8 cellular contexts compared by ENCODE assay signal in genomic region chr13:26037302-26037701, GRCh38. TPM values are rescaled to one million over a fixed set of nuclear protein-coding genes. Genes with fewer than 3 reads are reported as not detected.
DNase-seq lines count a peak whose midpoint lies in the region; TF ChIP-seq lines count a peak whose summit lies in the region.

No MANE protein-coding gene starts in this region.

- H3K9me3 ChIP-seq in neural progenitor cell (ENCODE audit: low read depth), result no peaks in the 10 kb centered on the region
- H3K9me3 ChIP-seq in effector memory CD4-positive, alpha-beta T cell (ENCODE audit: control insufficient read depth, low read length), result no peaks in the 10 kb centered on the region

- DNase-seq in DMS53 (lab: John Stamatoyannopoulos, UW) (peak; percentile 62), DMS53 treated with DMSO at 0.1 percent for 48 hours (lab: John Stamatoyannopoulos, UW; ENCODE audit: unreplicated experiment) (no peak), NCI-H1092 treated with DMSO at 0.1 percent for 48 hours (lab: John Stamatoyannopoulos, UW) (peak; percentile 31), dermis blood vessel endothelial cell (peak; percentile 56), neural progenitor cell (ENCODE audit: low spot score) (peak; percentile 84), DMS153 (lab: John Stamatoyannopoulos, UW) (no peak), NCI-H146 treated with DMSO at 0.1 percent for 48 hours (lab: John Stamatoyannopoulos, UW; ENCODE audit: unreplicated experiment) (no peak)
- no peak for DNase-seq in effector memory CD4-positive, alpha-beta T cell

- H3K36me3 Mint-ChIP-seq in neural progenitor cell, result no peaks in the 10 kb centered on the region

- no peak overlapping the region for H2AFZ ChIP-seq in neural progenitor cell (replicated peaks)

- no peaks in the 10 kb centered on the region for H3K79me2 ChIP-seq in neural progenitor cell (ENCODE audit: low read depth)

- peak; percentile 80 for TF ChIP-seq CTCF in neural progenitor cell (IDR thresholded peaks at IDR 0.05)

- H3K4me3 Mint-ChIP-seq in neural progenitor cell, result no peak overlapping the region

- H3K4me1 ChIP-seq in neural progenitor cell, result peaks cover 10% of the 10 kb centered on the region
- no peaks in the 10 kb centered on the region for H3K4me1 ChIP-seq in effector memory CD4-positive, alpha-beta T cell (ENCODE audit: control insufficient read depth, insufficient read depth, low read length, poor library complexity, severe bottlenecking)

- peaks cover 19% of the 10 kb centered on the region for H3F3A ChIP-seq in neural progenitor cell (ENCODE audit: low read depth)

- no peak overlapping the region for H3K4me2 ChIP-seq in neural progenitor cell

- no peaks in the 10 kb centered on the region for H3K27me3 ChIP-seq in neural progenitor cell
- H3K27me3 ChIP-seq in effector memory CD4-positive, alpha-beta T cell (replicated peaks; ENCODE audit: control insufficient read depth, insufficient read depth, low read length, poor library complexity, severe bottlenecking), result no peaks in the 10 kb centered on the region

- no peak overlapping the region for H3K27ac ChIP-seq in neural progenitor cell
- no peak overlapping the region for H3K27ac ChIP-seq in effector memory CD4-positive, alpha-beta T cell (ENCODE audit: insufficient read depth, low read length, poor library complexity, severe bottlenecking)

- H3K27me3 Mint-ChIP-seq in neural progenitor cell (ENCODE audit: insufficient read depth, low read depth), result peaks cover 4% of the 10 kb centered on the region

- no peaks in the 10 kb centered on the region for H3K36me3 ChIP-seq in neural progenitor cell
- H3K36me3 ChIP-seq in effector memory CD4-positive, alpha-beta T cell (ENCODE audit: control insufficient read depth, insufficient read depth, low read length), result no peaks in the 10 kb centered on the region

- H3K4me1 Mint-ChIP-seq in neural progenitor cell, result no peaks in the 10 kb centered on the region

- H3K27ac Mint-ChIP-seq in neural progenitor cell, result no peak overlapping the region

- no peak overlapping the region for H3K4me3 ChIP-seq in neural progenitor cell
- no peak overlapping the region for H3K4me3 ChIP-seq in effector memory CD4-positive, alpha-beta T cell (ENCODE audit: insufficient read depth, low read depth, low read length, poor library complexity, severe bottlenecking)

- peaks cover 12% of the 10 kb centered on the region for H4K20me1 ChIP-seq in neural progenitor cell (ENCODE audit: low read depth)

- H3K9me3 Mint-ChIP-seq in neural progenitor cell, result no peaks in the 10 kb centered on the region

- no peak overlapping the region for H3K9ac ChIP-seq in neural progenitor cell

RNA-seq across cellular contexts. Expression of gene SHISA2, which starts 14.5 kb away (rescaled TPM):
- total RNA-seq in dermis blood vessel endothelial cell (1.1 and 1.7 TPM in 2 replicates), neural progenitor cell (ENCODE audit: low replicate concordance) (367 and 386 TPM in 2 replicates)

Comparison
In these comparisons a context has a peak if more than half of its experiments do, and no peak if none do; other contexts are left out.
1. DNase-seq: peak in DMS53 (single experiment), NCI-H1092 treated with DMSO at 0.1 percent for 48 hours (single experiment), dermis blood vessel endothelial cell (single experiment) and neural progenitor cell (single experiment); none in DMS53 treated with DMSO at 0.1 percent for 48 hours (single experiment), effector memory CD4-positive, alpha-beta T cell (0 of 3), DMS153 (single experiment) and NCI-H146 treated with DMSO at 0.1 percent for 48 hours (single experiment).
2. RNA of gene SHISA2, which starts 14.5 kb away (total RNA-seq): 367 to 386 TPM in neural progenitor cell; 1.1 to 1.7 TPM in dermis blood vessel endothelial cell; every median in the first group is over 100 times any median in the second.